ENCODE assay signal across 8 cellular contexts in genomic region chr3:185933374-185933950, GRCh38. TPM values are rescaled to one million over a fixed set of nuclear protein-coding genes. Genes with fewer than 3 reads are reported as not detected.
A peak's percentile ranks its signal among the peaks of the same experiment; 100 is the strongest.
DNase-seq lines count a peak whose midpoint lies in the region; ATAC-seq and TF ChIP-seq lines count a peak whose summit lies in the region.

No MANE protein-coding gene starts in this region.

- ATAC-seq in GM23338: no peak
- ATAC-seq in HG02759 (IDR thresholded peaks at IDR 0.05; ENCODE audit: unreplicated experiment): no peak

- peaks cover 83% of the 10 kb centered on the region for H3K36me3 Mint-ChIP-seq in GM23338 (ENCODE audit: low read depth)

- H3K4me3 ChIP-seq in GM23338 (peak overlapping the region; percentile 95), SJCRH30 (peak overlapping the region; percentile 98), fibroblast of lung (replicated peaks in 1 of 4; ENCODE audit: control extremely low read depth in 1 of 4, insufficient read depth in 1 of 4, low read depth in 3 of 4, low read length in 4 of 4) (peak overlapping the region; percentile 99 to 100 (median 100)), skeletal muscle cell (ENCODE audit: low read depth, low read length) (peak overlapping the region; percentile 100)

- H3K27ac ChIP-seq in GM23338 (ENCODE audit: low read depth): no peak overlapping the region
- H3K27ac ChIP-seq in SJCRH30: no peak overlapping the region
- no peak overlapping the region for H3K27ac ChIP-seq in fibroblast of lung (ENCODE audit: insufficient read depth, low read length)

- peak overlapping the region; percentile 100 for H3K4me3 Mint-ChIP-seq in GM23338

- no peak overlapping the region for H3K27ac Mint-ChIP-seq in GM23338

- H3K9me3 ChIP-seq in SJCRH30 (replicated peaks) (no peaks in the 10 kb centered on the region), fibroblast of lung (ENCODE audit: control insufficient read depth, insufficient read depth, low read depth, low read length) (no peaks in the 10 kb centered on the region)

- peaks cover 94% of the 10 kb centered on the region for H3K79me2 ChIP-seq in GM23338 (replicated peaks; ENCODE audit: insufficient read depth)
- H3K79me2 ChIP-seq in fibroblast of lung (ENCODE audit: control insufficient read depth, insufficient read depth, low read length): peaks cover 94% of the 10 kb centered on the region

- no peak overlapping the region for H2AFZ ChIP-seq in GM23338
- no peak overlapping the region for H2AFZ ChIP-seq in fibroblast of lung (ENCODE audit: low read length)

- no peaks in the 10 kb centered on the region for H3K27me3 ChIP-seq in GM23338 (ENCODE audit: insufficient read depth)
- no peaks in the 10 kb centered on the region for H3K27me3 ChIP-seq in SJCRH30
- H3K27me3 ChIP-seq in fibroblast of lung (ENCODE audit: control insufficient read depth, insufficient read depth, low read length): no peaks in the 10 kb centered on the region

- H3K36me3 ChIP-seq in GM23338 (ENCODE audit: insufficient read depth) (peaks cover 18% of the 10 kb centered on the region; the same call in 1 of the 2 replicates), SJCRH30 (peaks cover 66% of the 10 kb centered on the region), fibroblast of lung (ENCODE audit: control insufficient read depth, insufficient read depth, low read length) (peaks cover 3% of the 10 kb centered on the region)

- no peak for DNase-seq in GM23338 (ENCODE audit: low spot score)
- DNase-seq in SJCRH30: no peak
- no peak for DNase-seq in fibroblast of lung (ENCODE audit: low read depth in 2 of 2)
- DNase-seq in skeletal muscle cell (ENCODE audit: low read depth): no peak
- DNase-seq in hippocampal formation (lab: John Stamatoyannopoulos, UW): no peak
- DNase-seq in NCI-H510A treated with DMSO at 0.1 percent for 48 hours (lab: John Stamatoyannopoulos, UW): no peak
- DNase-seq in NCI-H2196 treated with DMSO at 0.1 percent for 48 hours (lab: John Stamatoyannopoulos, UW; ENCODE audit: unreplicated experiment): no peak

- peaks cover 16% of the 10 kb centered on the region for H3K9me3 Mint-ChIP-seq in GM23338

- H4K20me1 ChIP-seq in GM23338 (replicated peaks; ENCODE audit: insufficient read depth) (peaks cover 81% of the 10 kb centered on the region), fibroblast of lung (ENCODE audit: control insufficient read depth, extremely low read depth, insufficient read depth, low read length) (peaks cover 55% of the 10 kb centered on the region)

- H3K9ac ChIP-seq in fibroblast of lung (ENCODE audit: insufficient read depth, low read length): no peak overlapping the region

- H3K4me1 ChIP-seq in GM23338 (ENCODE audit: insufficient read depth) (peaks cover 61% of the 10 kb centered on the region), SJCRH30 (peaks cover 26% of the 10 kb centered on the region; the same call in 1 of the 2 replicates), fibroblast of lung (ENCODE audit: control insufficient read depth, extremely low read depth, insufficient read depth, low read length) (peaks cover 10% of the 10 kb centered on the region)

- H3K4me2 ChIP-seq in GM23338: peak overlapping the region; percentile 89
- H3K4me2 ChIP-seq in fibroblast of lung (ENCODE audit: extremely low read depth, insufficient read depth, low read length): peak overlapping the region; percentile 96

- TF ChIP-seq CTCF in GM23338 (conservative IDR thresholded peaks at IDR 0.05; ENCODE audit: low read depth in 2 of 2) (no peak), fibroblast of lung (conservative IDR thresholded peaks at IDR 0.05 in 1 of 2, IDR thresholded peaks at IDR 0.05 in 1 of 2; ENCODE audit: low read depth in 1 of 2, low read length in 2 of 2) (no peak)

- no peaks in the 10 kb centered on the region for H3F3A ChIP-seq in GM23338 (replicated peaks; ENCODE audit: low read depth)

- H3K9me2 ChIP-seq in GM23338 (ENCODE audit: insufficient read depth): no peaks in the 10 kb centered on the region

- peaks cover 62% of the 10 kb centered on the region for H3K4me1 Mint-ChIP-seq in GM23338

- peaks cover 21% of the 10 kb centered on the region for H3K27me3 Mint-ChIP-seq in GM23338 (ENCODE audit: insufficient read depth, low read depth, poor library complexity)

TF ChIP-seq in GM23338, 12 proteins besides CTCF, POLR2A, EP300 and RAD21 (continues in another document):
- TF ChIP-seq CREB1 (CRISPR knock-in tag; IDR thresholded peaks at IDR 0.05; ENCODE audit: low read depth) (no peak), EZH2 (IDR thresholded peaks at IDR 0.05; ENCODE audit: low read depth, unreplicated experiment) (no peak), ZNF114 (CRISPR knock-in tag; IDR thresholded peaks at IDR 0.05) (no peak), POLR2AphosphoS5 (IDR thresholded peaks at IDR 0.05; ENCODE audit: low read depth) (no peak), STAT1 (IDR thresholded peaks at IDR 0.05; ENCODE audit: unreplicated experiment) (no peak), JUNB (IDR thresholded peaks at IDR 0.05; ENCODE audit: unreplicated experiment) (no peak), NANOG (IDR thresholded peaks at IDR 0.05; ENCODE audit: borderline replicate concordance) (no peak)
- TF ChIP-seq, protein P1, sequence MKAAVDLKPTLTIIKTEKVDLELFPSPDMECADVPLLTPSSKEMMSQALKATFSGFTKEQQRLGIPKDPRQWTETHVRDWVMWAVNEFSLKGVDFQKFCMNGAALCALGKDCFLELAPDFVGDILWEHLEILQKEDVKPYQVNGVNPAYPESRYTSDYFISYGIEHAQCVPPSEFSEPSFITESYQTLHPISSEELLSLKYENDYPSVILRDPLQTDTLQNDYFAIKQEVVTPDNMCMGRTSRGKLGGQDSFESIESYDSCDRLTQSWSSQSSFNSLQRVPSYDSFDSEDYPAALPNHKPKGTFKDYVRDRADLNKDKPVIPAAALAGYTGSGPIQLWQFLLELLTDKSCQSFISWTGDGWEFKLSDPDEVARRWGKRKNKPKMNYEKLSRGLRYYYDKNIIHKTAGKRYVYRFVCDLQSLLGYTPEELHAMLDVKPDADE (IDR thresholded peaks at IDR 0.05): no peak
- TF ChIP-seq, protein P2, sequence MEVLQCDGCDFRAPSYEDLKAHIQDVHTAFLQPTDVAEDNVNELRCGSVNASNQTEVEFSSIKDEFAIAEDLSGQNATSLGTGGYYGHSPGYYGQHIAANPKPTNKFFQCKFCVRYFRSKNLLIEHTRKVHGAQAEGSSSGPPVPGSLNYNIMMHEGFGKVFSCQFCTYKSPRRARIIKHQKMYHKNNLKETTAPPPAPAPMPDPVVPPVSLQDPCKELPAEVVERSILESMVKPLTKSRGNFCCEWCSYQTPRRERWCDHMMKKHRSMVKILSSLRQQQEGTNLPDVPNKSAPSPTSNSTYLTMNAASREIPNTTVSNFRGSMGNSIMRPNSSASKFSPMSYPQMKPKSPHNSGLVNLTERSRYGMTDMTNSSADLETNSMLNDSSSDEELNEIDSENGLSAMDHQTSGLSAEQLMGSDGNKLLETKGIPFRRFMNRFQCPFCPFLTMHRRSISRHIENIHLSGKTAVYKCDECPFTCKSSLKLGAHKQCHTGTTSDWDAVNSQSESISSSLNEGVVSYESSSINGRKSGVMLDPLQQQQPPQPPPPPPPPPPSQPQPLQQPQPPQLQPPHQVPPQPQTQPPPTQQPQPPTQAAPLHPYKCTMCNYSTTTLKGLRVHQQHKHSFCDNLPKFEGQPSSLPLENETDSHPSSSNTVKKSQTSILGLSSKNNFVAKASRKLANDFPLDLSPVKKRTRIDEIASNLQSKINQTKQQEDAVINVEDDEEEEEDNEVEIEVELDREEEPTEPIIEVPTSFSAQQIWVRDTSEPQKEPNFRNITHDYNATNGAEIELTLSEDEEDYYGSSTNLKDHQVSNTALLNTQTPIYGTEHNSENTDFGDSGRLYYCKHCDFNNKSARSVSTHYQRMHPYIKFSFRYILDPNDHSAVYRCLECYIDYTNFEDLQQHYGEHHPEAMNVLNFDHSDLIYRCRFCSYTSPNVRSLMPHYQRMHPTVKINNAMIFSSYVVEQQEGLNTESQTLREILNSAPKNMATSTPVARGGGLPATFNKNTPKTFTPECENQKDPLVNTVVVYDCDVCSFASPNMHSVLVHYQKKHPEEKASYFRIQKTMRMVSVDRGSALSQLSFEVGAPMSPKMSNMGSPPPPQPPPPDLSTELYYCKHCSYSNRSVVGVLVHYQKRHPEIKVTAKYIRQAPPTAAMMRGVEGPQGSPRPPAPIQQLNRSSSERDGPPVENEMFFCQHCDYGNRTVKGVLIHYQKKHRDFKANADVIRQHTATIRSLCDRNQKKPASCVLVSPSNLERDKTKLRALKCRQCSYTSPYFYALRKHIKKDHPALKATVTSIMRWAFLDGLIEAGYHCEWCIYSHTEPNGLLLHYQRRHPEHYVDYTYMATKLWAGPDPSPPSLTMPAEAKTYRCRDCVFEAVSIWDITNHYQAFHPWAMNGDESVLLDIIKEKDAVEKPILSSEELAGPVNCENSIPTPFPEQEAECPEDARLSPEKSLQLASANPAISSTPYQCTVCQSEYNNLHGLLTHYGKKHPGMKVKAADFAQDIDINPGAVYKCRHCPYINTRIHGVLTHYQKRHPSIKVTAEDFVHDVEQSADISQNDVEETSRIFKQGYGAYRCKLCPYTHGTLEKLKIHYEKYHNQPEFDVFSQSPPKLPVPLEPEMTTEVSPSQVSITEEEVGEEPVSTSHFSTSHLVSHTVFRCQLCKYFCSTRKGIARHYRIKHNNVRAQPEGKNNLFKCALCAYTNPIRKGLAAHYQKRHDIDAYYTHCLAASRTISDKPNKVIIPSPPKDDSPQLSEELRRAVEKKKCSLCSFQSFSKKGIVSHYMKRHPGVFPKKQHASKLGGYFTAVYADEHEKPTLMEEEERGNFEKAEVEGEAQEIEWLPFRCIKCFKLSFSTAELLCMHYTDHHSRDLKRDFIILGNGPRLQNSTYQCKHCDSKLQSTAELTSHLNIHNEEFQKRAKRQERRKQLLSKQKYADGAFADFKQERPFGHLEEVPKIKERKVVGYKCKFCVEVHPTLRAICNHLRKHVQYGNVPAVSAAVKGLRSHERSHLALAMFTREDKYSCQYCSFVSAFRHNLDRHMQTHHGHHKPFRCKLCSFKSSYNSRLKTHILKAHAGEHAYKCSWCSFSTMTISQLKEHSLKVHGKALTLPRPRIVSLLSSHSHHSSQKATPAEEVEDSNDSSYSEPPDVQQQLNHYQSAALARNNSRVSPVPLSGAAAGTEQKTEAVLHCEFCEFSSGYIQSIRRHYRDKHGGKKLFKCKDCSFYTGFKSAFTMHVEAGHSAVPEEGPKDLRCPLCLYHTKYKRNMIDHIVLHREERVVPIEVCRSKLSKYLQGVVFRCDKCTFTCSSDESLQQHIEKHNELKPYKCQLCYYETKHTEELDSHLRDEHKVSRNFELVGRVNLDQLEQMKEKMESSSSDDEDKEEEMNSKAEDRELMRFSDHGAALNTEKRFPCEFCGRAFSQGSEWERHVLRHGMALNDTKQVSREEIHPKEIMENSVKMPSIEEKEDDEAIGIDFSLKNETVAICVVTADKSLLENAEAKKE (CRISPR knock-in tag; IDR thresholded peaks at IDR 0.05): no peak

RNA-seq across cellular contexts. Expression of gene TRA2B, which starts 4.4 kb away (rescaled TPM):
- 323 and 602 TPM in 2 replicates for total RNA-seq in GM23338 (2014; rRNA removed; shearing (Covaris generic))
- polyA plus RNA-seq in GM23338 (2016; fragmentation: Nextera tagmentation; extraction: Ambion mirVana): 360 and 368 TPM in 2 replicates
- total RNA-seq in SJCRH30 (2014; rRNA removed; shearing (Covaris generic)): 304 and 358 TPM in 2 replicates
- total RNA-seq in fibroblast of lung: 80.6 and 117 TPM in 2 replicates
- polyA plus RNA-seq in fibroblast of lung: 140 and 178 TPM in 2 replicates
- polyA plus RNA-seq in fibroblast of lung (2012): 142 and 150 TPM in 2 replicates
- 107 and 186 TPM in 2 replicates for polyA minus RNA-seq in fibroblast of lung (ENCODE audit: low replicate concordance)
